ENCODE assay signal across 12 cellular contexts in the genomic region with DNA sequence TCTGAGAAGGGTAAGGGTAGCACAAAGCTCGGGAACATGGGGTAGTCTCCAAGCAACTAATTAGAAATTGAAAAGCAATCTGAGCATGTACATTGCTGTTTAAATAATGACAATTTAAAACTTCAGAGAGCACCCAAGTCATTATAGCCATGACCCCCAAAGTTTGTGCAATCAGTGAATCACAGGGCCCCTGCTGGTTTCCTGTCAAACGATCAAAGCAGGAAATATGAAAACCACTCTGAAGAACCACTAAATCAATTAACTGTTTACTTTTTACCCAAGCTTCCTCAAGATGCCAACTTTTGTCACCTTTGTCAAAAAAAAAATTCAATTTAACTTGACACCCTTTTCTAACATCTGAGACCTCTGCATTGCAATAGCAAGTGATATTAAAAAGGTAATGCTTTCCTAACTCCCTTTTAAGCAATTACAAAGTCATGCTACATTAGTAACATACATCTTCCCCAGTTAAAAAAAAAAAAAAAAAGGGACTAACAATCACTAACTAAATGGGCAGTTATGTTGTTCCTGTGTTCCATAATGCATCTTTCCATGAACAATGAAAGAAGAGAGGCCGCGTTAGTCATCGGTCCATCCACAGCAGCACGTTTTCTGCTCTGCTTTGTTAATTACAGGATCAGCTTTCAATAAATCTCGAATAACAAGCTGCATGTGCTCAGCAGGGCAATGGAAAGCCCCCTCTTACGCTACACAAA.
DNase-seq lines count a peak whose midpoint lies in the region; ATAC-seq and TF ChIP-seq lines count a peak whose summit lies in the region.
"Had no signal": no experiment of that assay in that cellular context is flagged by ENCODE, and none has a peak within 500 bp of the region (broad histone marks: within the 10 kb centered on the region; RNA-seq: fewer than 3 reads in every experiment).

No MANE protein-coding gene starts in this region.

- no peak for TF ChIP-seq CTCF in coronary artery (IDR thresholded peaks at IDR 0.05)

- CTCF ChIA-PET in activated naive CD4-positive, alpha-beta T cell treated with anti-CD3 and anti-CD28 coated beads, Interleukin-2, amount 10 ng/mL, durations not matched to agents 7 days and 5 days (lab: Charles Lee) = no interaction called here

- no peaks in the 10 kb centered on the region for H3K27me3 ChIP-seq in adipocyte (replicated peaks; ENCODE audit: control insufficient read depth, insufficient read depth, low read length)

- peak overlapping the region; percentile 38 for H3K27ac Mint-ChIP-seq in stimulated activated effector memory CD8-positive, alpha-beta T cell treated with anti-CD3 and anti-CD28 coated beads, Interleukin-12 subunit alpha, Interleukin-12 subunit beta, amount 100 ng/mL, for 72 hours
- H3K27ac Mint-ChIP-seq in activated naive CD4-positive, alpha-beta T cell treated with anti-CD3 and anti-CD28 coated beads, Interleukin-2, amount 10 ng/mL, durations not matched to agents 7 days and 5 days = no peak overlapping the region
- H3K27ac Mint-ChIP-seq: B cell, progenitor cell of endocrine pancreas had no signal

- peaks cover 4% of the 10 kb centered on the region for H3K9me3 Mint-ChIP-seq in stimulated activated effector memory CD8-positive, alpha-beta T cell treated with anti-CD3 and anti-CD28 coated beads, Interleukin-12 subunit alpha, Interleukin-12 subunit beta, amount 100 ng/mL, for 72 hours
- no peaks in the 10 kb centered on the region for H3K9me3 Mint-ChIP-seq in activated naive CD4-positive, alpha-beta T cell treated with anti-CD3 and anti-CD28 coated beads, Interleukin-2, amount 10 ng/mL, durations not matched to agents 7 days and 5 days

- peak overlapping the region; percentile 2 for H3K4me3 Mint-ChIP-seq in stimulated activated effector memory CD8-positive, alpha-beta T cell treated with anti-CD3 and anti-CD28 coated beads, Interleukin-12 subunit alpha, Interleukin-12 subunit beta, amount 100 ng/mL, for 72 hours
- H3K4me3 Mint-ChIP-seq in activated naive CD4-positive, alpha-beta T cell treated with anti-CD3 and anti-CD28 coated beads, Interleukin-2, amount 10 ng/mL, durations not matched to agents 7 days and 5 days = no peak overlapping the region
- H3K4me3 Mint-ChIP-seq: B cell had no signal

- no peaks in the 10 kb centered on the region for H3K36me3 ChIP-seq in adipocyte (ENCODE audit: control insufficient read depth, insufficient read depth, low read length, severe bottlenecking)

- H3K27me3 Mint-ChIP-seq in activated naive CD4-positive, alpha-beta T cell treated with anti-CD3 and anti-CD28 coated beads, Interleukin-2, amount 10 ng/mL, durations not matched to agents 7 days and 5 days = no peaks in the 10 kb centered on the region
- H3K27me3 Mint-ChIP-seq: B cell, progenitor cell of endocrine pancreas had no signal

- H3K4me1 ChIP-seq in adipocyte (ENCODE audit: control insufficient read depth, insufficient read depth, low read length) = peaks cover 11% of the 10 kb centered on the region

- no peaks in the 10 kb centered on the region for H3K9me3 ChIP-seq in adipocyte (ENCODE audit: control insufficient read depth, low read length)

- H3K4me3 ChIP-seq in adipocyte (ENCODE audit: low read length) (no peak overlapping the region), coronary artery (no peak overlapping the region)

- DNase-seq in activated gamma-delta T cell treated with Interleukin-2 at 50 U/mL for 16 hours = peak; percentile 20
- no peak for DNase-seq in activated gamma-delta T cell (lab: John Stamatoyannopoulos, UW)
- peak; percentile 74 for DNase-seq in NCI-H2227 treated with DMSO at 0.1 percent for 48 hours (lab: John Stamatoyannopoulos, UW)
- peak; percentile 19 for DNase-seq in adipocyte (ENCODE audit: low read depth)
- DNase-seq in stimulated activated effector memory CD8-positive, alpha-beta T cell treated with anti-CD3 and anti-CD28 coated beads, Interleukin-12 subunit alpha, Interleukin-12 subunit beta, amount 100 ng/mL, for 72 hours (ENCODE audit: low spot score in 2 of 2) = no peak
- no peak for DNase-seq in coronary artery (ENCODE audit: low spot score)
- DNase-seq in hippocampal formation (lab: John Stamatoyannopoulos, UW) = no peak
- DNase-seq in activated naive CD4-positive, alpha-beta T cell treated with anti-CD3 and anti-CD28 coated beads, Interleukin-2, amount 10 ng/mL, durations not matched to agents 7 days and 5 days = no peak
- DNase-seq: left cardiac atrium, NCI-H1092 treated with DMSO at 0.1 percent for 48 hours had no signal

- no peaks in the 10 kb centered on the region for H3K36me3 Mint-ChIP-seq in stimulated activated effector memory CD8-positive, alpha-beta T cell treated with anti-CD3 and anti-CD28 coated beads, Interleukin-12 subunit alpha, Interleukin-12 subunit beta, amount 100 ng/mL, for 72 hours
- no peaks in the 10 kb centered on the region for H3K36me3 Mint-ChIP-seq in activated naive CD4-positive, alpha-beta T cell treated with anti-CD3 and anti-CD28 coated beads, Interleukin-2, amount 10 ng/mL, durations not matched to agents 7 days and 5 days

- H3K27ac ChIP-seq in coronary artery = no peak overlapping the region

- H3K9ac ChIP-seq in adipocyte (ENCODE audit: low read length) = no peak overlapping the region

- ATAC-seq in stimulated activated effector memory CD8-positive, alpha-beta T cell treated with anti-CD3 and anti-CD28 coated beads, Interleukin-12 subunit alpha, Interleukin-12 subunit beta, amount 100 ng/mL, for 72 hours = peak; percentile 77
- ATAC-seq: left cardiac atrium had no signal

- peaks cover 29% of the 10 kb centered on the region for H3K4me1 Mint-ChIP-seq in stimulated activated effector memory CD8-positive, alpha-beta T cell treated with anti-CD3 and anti-CD28 coated beads, Interleukin-12 subunit alpha, Interleukin-12 subunit beta, amount 100 ng/mL, for 72 hours
- H3K4me1 Mint-ChIP-seq in activated naive CD4-positive, alpha-beta T cell treated with anti-CD3 and anti-CD28 coated beads, Interleukin-2, amount 10 ng/mL, durations not matched to agents 7 days and 5 days = peaks cover 12% of the 10 kb centered on the region
- H3K4me1 Mint-ChIP-seq: B cell had no signal

Comparison
In these comparisons a context has a peak if more than half of its experiments do, and no peak if none do; other contexts are left out.
1. DNase-seq: peak in activated gamma-delta T cell treated with Interleukin-2 at 50 U/mL for 16 hours (single experiment), NCI-H2227 treated with DMSO at 0.1 percent for 48 hours (single experiment) and adipocyte (single experiment); none in activated gamma-delta T cell (single experiment), stimulated activated effector memory CD8-positive, alpha-beta T cell treated with anti-CD3 and anti-CD28 coated beads, Interleukin-12 subunit alpha, Interleukin-12 subunit beta, amount 100 ng/mL, for 72 hours (0 of 2), coronary artery (single experiment), hippocampal formation (0 of 2) and activated naive CD4-positive, alpha-beta T cell treated with anti-CD3 and anti-CD28 coated beads, Interleukin-2, amount 10 ng/mL, durations not matched to agents 7 days and 5 days (single experiment).